ENCODE assay signal across 24 cellular contexts in the genomic region with DNA sequence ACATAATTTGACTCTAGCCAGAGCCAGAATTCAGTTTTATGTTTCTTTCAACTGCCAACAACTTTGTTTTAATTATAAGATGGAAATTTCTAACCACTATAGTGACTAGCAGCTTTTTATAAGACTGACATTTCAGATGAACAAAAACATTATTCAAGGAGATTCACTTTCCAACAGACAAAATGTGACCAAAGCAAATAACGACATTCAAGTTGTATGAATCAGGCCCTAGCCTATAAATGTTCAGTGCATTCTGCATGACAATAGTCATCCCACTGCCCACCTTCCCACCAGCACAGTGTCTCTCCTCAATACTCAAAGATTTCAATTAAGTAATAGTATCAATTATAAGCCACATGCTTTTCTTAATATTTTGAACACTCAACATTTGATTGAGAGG.
"Had no signal": no experiment of that assay in that cellular context is flagged by ENCODE, and none has a peak within 500 bp of the region (broad histone marks: within the 10 kb centered on the region; RNA-seq: fewer than 3 reads in every experiment).

No MANE protein-coding gene starts in this region.

- H3K27me3 Mint-ChIP-seq: activated naive CD4-positive, alpha-beta T cell treated with anti-CD3 and anti-CD28 coated beads, Interleukin-2, amount 50 U/mL, for 24 hours; brain; dendritic cell treated with granulocyte-macrophage colony-stimulating factor and Interleukin-4, amounts not matched to agents 40 ng/mL and 50 ng/mL, for 4 days had no signal

- FAIRE-seq: endometrium, frontal cortex, pancreas had no signal

- H3K27ac Mint-ChIP-seq: activated naive CD4-positive, alpha-beta T cell treated with anti-CD3 and anti-CD28 coated beads, Interleukin-2, amount 50 U/mL, for 24 hours; brain; dendritic cell treated with granulocyte-macrophage colony-stimulating factor and Interleukin-4, amounts not matched to agents 40 ng/mL and 50 ng/mL, for 4 days; immature natural killer cell; natural killer cell; stimulated activated effector memory CD8-positive, alpha-beta T cell treated with anti-CD3 and anti-CD28 coated beads, Interleukin-12 subunit alpha, Interleukin-12 subunit beta, amount 100 ng/mL, for 72 hours; WTC11 had no signal

- H3K36me3 ChIP-seq: left lung, pancreas, right atrium auricular region, stomach, suprapubic skin, tibial nerve had no signal

- H3K4me3 Mint-ChIP-seq: activated naive CD4-positive, alpha-beta T cell treated with anti-CD3 and anti-CD28 coated beads, Interleukin-2, amount 50 U/mL, for 24 hours; brain; dendritic cell treated with granulocyte-macrophage colony-stimulating factor and Interleukin-4, amounts not matched to agents 40 ng/mL and 50 ng/mL, for 4 days; immature natural killer cell; natural killer cell; stimulated activated effector memory CD8-positive, alpha-beta T cell treated with anti-CD3 and anti-CD28 coated beads, Interleukin-12 subunit alpha, Interleukin-12 subunit beta, amount 100 ng/mL, for 72 hours; WTC11 had no signal

- H3K9me3 ChIP-seq: left lung, pancreas, psoas muscle, right atrium auricular region, stomach, suprapubic skin, tibial nerve had no signal

- H3K4me1 Mint-ChIP-seq: brain; stimulated activated effector memory CD8-positive, alpha-beta T cell treated with anti-CD3 and anti-CD28 coated beads, Interleukin-12 subunit alpha, Interleukin-12 subunit beta, amount 100 ng/mL, for 72 hours had no signal

- H3K9me3 Mint-ChIP-seq: activated naive CD4-positive, alpha-beta T cell treated with anti-CD3 and anti-CD28 coated beads, Interleukin-2, amount 50 U/mL, for 24 hours; brain; dendritic cell treated with granulocyte-macrophage colony-stimulating factor and Interleukin-4, amounts not matched to agents 40 ng/mL and 50 ng/mL, for 4 days; natural killer cell; stimulated activated effector memory CD8-positive, alpha-beta T cell treated with anti-CD3 and anti-CD28 coated beads, Interleukin-12 subunit alpha, Interleukin-12 subunit beta, amount 100 ng/mL, for 72 hours; WTC11 had no signal

- DNase-seq: activated gamma-delta T cell treated with Interleukin-2 at 50 U/mL for 16 hours; activated T-cell treated with anti-CD3 and anti-CD28 coated beads, Interleukin-2, amount 50 U/mL, for 1 hour; aorta; effector CD4-positive, alpha-beta T cell; glutamatergic neuron; immature natural killer cell; left lung; natural killer cell; pancreas; psoas muscle; stimulated activated CD4-positive, alpha-beta T cell treated with anti-CD3 and anti-CD28 coated beads, Interleukin-1b, Interleukin-23, amount 100 ng/mL, for 48 hours; stomach; T-helper 9 cell had no signal

- H3K36me3 Mint-ChIP-seq: brain; natural killer cell; stimulated activated effector memory CD8-positive, alpha-beta T cell treated with anti-CD3 and anti-CD28 coated beads, Interleukin-12 subunit alpha, Interleukin-12 subunit beta, amount 100 ng/mL, for 72 hours; WTC11 had no signal

- H3K27me3 ChIP-seq: hepatocyte, left lung, pancreas, right atrium auricular region, stomach, suprapubic skin, tibial nerve had no signal

- H3K4me3 ChIP-seq: hepatocyte, left lung, pancreas, psoas muscle, right atrium auricular region, stomach, suprapubic skin, tibial nerve had no signal
